In the genomic region with DNA sequence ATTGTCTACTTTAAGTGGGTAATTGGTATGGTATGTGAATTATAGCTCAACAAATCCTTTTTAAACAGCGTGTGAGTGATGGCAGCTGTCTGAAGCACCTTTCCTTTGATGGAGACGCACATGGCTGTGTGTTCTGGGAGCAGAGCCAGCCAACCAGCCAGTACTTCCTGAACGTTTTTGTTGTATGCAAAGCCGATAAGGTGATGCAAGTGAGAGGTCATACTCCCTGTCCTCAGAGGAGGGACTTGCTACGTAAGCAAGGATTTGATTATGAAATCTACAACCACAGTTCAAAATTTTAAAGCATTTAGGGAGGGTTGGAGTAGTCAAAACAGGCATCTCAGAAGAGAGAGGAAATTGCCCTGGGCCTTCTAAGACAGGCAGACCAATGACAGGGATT, we compare ENCODE assay signal across 8 cellular contexts. TPM values are rescaled to one million over a fixed set of nuclear protein-coding genes. Genes with fewer than 3 reads are reported as not detected.
DNase-seq lines count a peak whose midpoint lies in the region; ATAC-seq and TF ChIP-seq lines count a peak whose summit lies in the region.

No MANE protein-coding gene starts in this region.

- H3K79me2 ChIP-seq in Karpas-422 (ENCODE audit: low read length), result no peaks in the 10 kb centered on the region

- H3K9me3 ChIP-seq in Karpas-422 (ENCODE audit: low read length), result no peaks in the 10 kb centered on the region

- H3K9ac ChIP-seq in Karpas-422 (ENCODE audit: low read length), result no peak overlapping the region

- TF ChIP-seq CTCF in AG09309 (IDR thresholded peaks at IDR 0.05; ENCODE audit: control insufficient read depth, insufficient read depth, low read depth, low read length, missing control alignments), result no peak

- H3K27ac ChIP-seq in Karpas-422 (ENCODE audit: low read length), result no peak overlapping the region

- H3K4me3 ChIP-seq in AG09309 (ENCODE audit: control insufficient read depth, low read depth, low read length) (no peak overlapping the region), Karpas-422 (ENCODE audit: low read length) (no peak overlapping the region)

- H3K9me2 ChIP-seq in Karpas-422 (replicated peaks; ENCODE audit: insufficient read depth, low read length), result no peaks in the 10 kb centered on the region

- no peak overlapping the region for H3K4me2 ChIP-seq in Karpas-422 (ENCODE audit: low read depth, low read length, poor library complexity, severe bottlenecking)

- H2AFZ ChIP-seq in Karpas-422 (ENCODE audit: low read length), result peak overlapping the region; percentile 17; the same call in 1 of the 2 replicates

- no peak for TF ChIP-seq POLR2A in GM18505 (IDR thresholded peaks at IDR 0.05; ENCODE audit: borderline replicate concordance, extremely low read depth, insufficient read depth, insufficient read length)

- H4K20me1 ChIP-seq in Karpas-422 (ENCODE audit: insufficient read depth, low read depth, low read length), result no peaks in the 10 kb centered on the region

- ATAC-seq in Right ventricle myocardium superior (ENCODE audit: poor library complexity) (peak; percentile 98), GM18505 (IDR thresholded peaks at IDR 0.05; ENCODE audit: unreplicated experiment) (no peak), GM18520 (IDR thresholded peaks at IDR 0.05; ENCODE audit: unreplicated experiment) (no peak)

- peak; percentile 46 for DNase-seq in AG09309 (ENCODE audit: low read depth)
- DNase-seq in Karpas-422, result peak; percentile 68
- DNase-seq in RPMI7951 (ENCODE audit: low read depth), result peak; percentile 74
- DNase-seq in Right ventricle myocardium superior, result peak; percentile 71
- DNase-seq in mesenteric fat pad (ENCODE audit: low spot score), result no peak
- DNase-seq in activated CD8-positive, alpha-beta memory T cell treated with anti-CD3 and anti-CD28 coated beads, Interleukin-2, amount 50 U/mL, for 4 hours, result no peak

- H3K4me1 ChIP-seq in Karpas-422 (ENCODE audit: low read length), result peaks cover 10% of the 10 kb centered on the region

- no peaks in the 10 kb centered on the region for H3K27me3 ChIP-seq in Karpas-422 (ENCODE audit: low read length)

- no peaks in the 10 kb centered on the region for H3K36me3 ChIP-seq in Karpas-422 (ENCODE audit: insufficient read depth, low read length)

- intact Hi-C loops in Right ventricle myocardium superior (cut with DNase I), result no loop called here

RNA-seq across cellular contexts. Expression of a gene that starts 28.1 kb away (rescaled TPM):
- total RNA-seq in Karpas-422 (2014; rRNA removed; shearing (Covaris generic); ENCODE audit: low replicate concordance), result not detected in 2 replicates
- 2.2 and 2.5 TPM in 2 replicates for total RNA-seq in RPMI7951 (2014; rRNA removed; shearing (Covaris generic))
- total RNA-seq in Right ventricle myocardium superior (5.1 TPM), mesenteric fat pad (9.4 TPM)

Comparison
In these comparisons a context has a peak if more than half of its experiments do, and no peak if none do; other contexts are left out.
1. DNase-seq: peak in AG09309 (single experiment), Karpas-422 (single experiment), RPMI7951 (single experiment) and Right ventricle myocardium superior (single experiment); none in mesenteric fat pad (single experiment) and activated CD8-positive, alpha-beta memory T cell treated with anti-CD3 and anti-CD28 coated beads, Interleukin-2, amount 50 U/mL, for 4 hours (single experiment).